In genomic region chr1:246969621-246970020, GRCh38 we compare ENCODE assay signal across 26 cellular contexts. TPM values are rescaled to one million over a fixed set of nuclear protein-coding genes. Genes with fewer than 3 reads are reported as not detected.
A peak's percentile ranks its signal among the peaks of the same experiment; 100 is the strongest.
DNase-seq lines count a peak whose midpoint lies in the region; ATAC-seq and TF ChIP-seq lines count a peak whose summit lies in the region.
"Had no signal": no experiment of that assay in that cellular context is flagged by ENCODE, and none has a peak within 500 bp of the region (broad histone marks: within the 10 kb centered on the region; RNA-seq: fewer than 3 reads in every experiment).

No MANE protein-coding gene starts in this region.

- no peak overlapping the region for H3K4me3 ChIP-seq in spleen
- H3K4me3 ChIP-seq: A549, GM23338 had no signal

- DNase-seq in CMK (ENCODE audit: low read depth) (peak; percentile 34), KBM-7 (peak; percentile 57), SKM-1 (lab: John Stamatoyannopoulos, UW; ENCODE audit: unreplicated experiment) (peak; percentile 20), spleen (no peak), NCI-H2227 (lab: John Stamatoyannopoulos, UW; ENCODE audit: unreplicated experiment) (no peak)
- DNase-seq: CD8-positive, alpha-beta T cell; DMS 273 treated with DMSO at 0.1 percent for 48 hours; DMS79; EL; H9; IMR-90; MM.1S; NCI-H1105 treated with DMSO at 0.1 percent for 48 hours; NCI-H146; NCI-H1930; NCI-H2227 treated with DMSO at 0.1 percent for 48 hours; NCI-H526 treated with DMSO at 0.1 percent for 48 hours; SIG-M5; SK-N-SH; T-helper 1 cell had no signal

- H3K9me3 ChIP-seq in spleen, result peaks cover 0 to 52% (median 35%) of the 10 kb centered on the region in 8 donors

- in situ Hi-C loops in KBM-7 (cut with MboI; ENCODE audit: low pct_unique_long_range_greater_than_20kb, low sequenced_read_pairs), result no loop called here

- TF ChIP-seq POLR2A in spleen (IDR thresholded peaks at IDR 0.05), result no peak

- no peaks in the 10 kb centered on the region for H3K36me3 ChIP-seq in spleen

- intact Hi-C loops in spleen (cut with DNase I; ENCODE audit: low total_unique reads), result loop anchor here (10.0 kb wide), 1 partner anchor 65 kb away; no protein-coding TSS in a partner anchor

- H3K4me1 ChIP-seq in spleen, result peaks cover 0 to 4% (median 0%) of the 10 kb centered on the region in 6 donors
- H3K4me1 ChIP-seq: A549; BLaER1 treated with 17β-estradiol and CSF1 and Interleukin-3, amounts not matched to agents 10 nM and 100 nM had no signal

- TF ChIP-seq CTCF in spleen (IDR thresholded peaks at IDR 0.05 in 8 of 11, conservative IDR thresholded peaks at IDR 0.05 in 3 of 11), result no peak

- WGBS in spleen, 5 donors, result 66 to 96% (median 79%) methylated on average over 3 of the region's 3 CpGs

- peak overlapping the region in 5 of 8 donors; percentile 18 to 75 (median 51) for H3K27ac ChIP-seq in spleen
- H3K27ac ChIP-seq: A549; BLaER1 treated with 17β-estradiol and CSF1 and Interleukin-3, amounts not matched to agents 10 nM and 100 nM; KMS-11 had no signal

- ATAC-seq in HG02938 (IDR thresholded peaks at IDR 0.05; ENCODE audit: unreplicated experiment) (no peak), GM21360 (IDR thresholded peaks at IDR 0.05; ENCODE audit: unreplicated experiment) (no peak)
- ATAC-seq: A549; CD8-positive, alpha-beta T cell; GM23338 had no signal

- H3K27me3 ChIP-seq in spleen (replicated peaks in 1 of 7), result no peaks in the 10 kb centered on the region
- H3K27me3 ChIP-seq: BLaER1 treated with 17β-estradiol and CSF1 and Interleukin-3, amounts not matched to agents 10 nM and 100 nM had no signal

RNA-seq across cellular contexts. Expression of gene AHCTF1, which starts 37.9 kb away (rescaled TPM):
- total RNA-seq in spleen, result 10 to 100 TPM; 32.6 to 68.8 (median 43.2) TPM
- polyA plus RNA-seq in spleen, result 1 to 10 TPM; 8.1 to 8.7 (median 8.2) TPM

RNA-seq across cellular contexts. Expression of gene ZNF695, which starts 38.2 kb away (rescaled TPM):
- 1 to 10 TPM in 1 of 7 donors, under 1 TPM in 2, not detected in 4; 0.17 to 1.2 (median 0.30) TPM for total RNA-seq in spleen
- under 1 TPM; 0.13 to 0.59 (median 0.33) TPM for polyA plus RNA-seq in spleen
- total RNA-seq: CD8-positive, alpha-beta T cell had no signal

Comparison
In these comparisons a context has a peak if more than half of its experiments do, and no peak if none do; other contexts are left out.
1. DNase-seq: peak in CMK (single experiment), KBM-7 (single experiment) and SKM-1 (single experiment); none in spleen (single experiment) and NCI-H2227 (single experiment).